In genomic region chr2:15805206-15805605, GRCh38 we compare ENCODE assay signal across 10 cellular contexts.
"Had no signal": no experiment of that assay in that cellular context is flagged by ENCODE, and none has a peak within 500 bp of the region (broad histone marks: within the 10 kb centered on the region; RNA-seq: fewer than 3 reads in every experiment).

No MANE protein-coding gene starts in this region.

- H3K4me3 Mint-ChIP-seq: GM23338, H9, HFFc6 had no signal

- ATAC-seq: GM23338, HCT116 had no signal

- H3K36me3 ChIP-seq: HAP-1 had no signal

- FAIRE-seq: H54 had no signal

- H3K4me3 ChIP-seq: GM23248, GM23338, HAP-1 had no signal

- H3K4me1 ChIP-seq: HAP-1 had no signal

- H3K9ac ChIP-seq: GM23248 had no signal

- H3K27ac ChIP-seq: GM23248 had no signal

- H2AFZ ChIP-seq: GM23248, GM23338 had no signal

- H3K4me2 ChIP-seq: GM23338 had no signal

- H3K27ac Mint-ChIP-seq: GM23338, HFFc6 had no signal

- DNase-seq: GM23248, GOT3, H7, H9, HCEC 1CT, HFFc6 had no signal

- H3K9me3 Mint-ChIP-seq: H9 had no signal

- H3K9me3 ChIP-seq: HAP-1 had no signal
